Comparison of ENCODE assay signal across 25 cellular contexts in the genomic region with DNA sequence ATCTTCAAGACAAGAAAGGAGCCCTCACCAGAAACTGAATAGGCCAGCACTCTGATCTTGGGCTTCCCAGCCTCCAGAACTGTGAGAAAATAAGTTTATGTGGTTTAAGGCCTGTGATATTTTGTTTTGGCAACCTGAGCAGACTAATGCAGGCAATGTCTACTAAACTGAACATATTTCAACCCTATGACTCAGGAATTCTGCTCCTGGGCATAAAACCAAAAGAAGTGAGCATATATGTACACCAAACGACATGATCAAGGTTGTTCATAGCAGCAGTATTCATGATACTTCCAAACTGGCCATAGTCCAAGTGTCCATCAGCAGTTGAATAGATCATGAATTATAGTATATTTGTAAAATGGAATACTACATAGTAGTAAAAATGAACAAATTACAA. TPM values are rescaled to one million over a fixed set of nuclear protein-coding genes. Genes with fewer than 3 reads are reported as not detected.
DNase-seq lines count a peak whose midpoint lies in the region; ATAC-seq, FAIRE-seq and TF ChIP-seq lines count a peak whose summit lies in the region.
"Had no signal": no experiment of that assay in that cellular context is flagged by ENCODE, and none has a peak within 500 bp of the region (broad histone marks: within the 10 kb centered on the region; RNA-seq: fewer than 3 reads in every experiment).

No MANE protein-coding gene starts in this region.

- H3K79me2 ChIP-seq in keratinocyte (ENCODE audit: control insufficient read depth, insufficient read depth, low read length): no peaks in the 10 kb centered on the region

- H3K4me1 ChIP-seq in keratinocyte (ENCODE audit: control insufficient read depth, extremely low read depth, insufficient read depth, low read length): peaks cover 4% of the 10 kb centered on the region

- no peak for ATAC-seq in GM21447 (IDR thresholded peaks at IDR 0.05; ENCODE audit: unreplicated experiment)
- no peak for ATAC-seq in HG03342 (IDR thresholded peaks at IDR 0.05; ENCODE audit: unreplicated experiment)
- ATAC-seq in left colon: no peak

- H4K20me1 ChIP-seq in keratinocyte (ENCODE audit: control insufficient read depth, extremely low read depth, insufficient read depth, low read length): no peaks in the 10 kb centered on the region
- H4K20me1 ChIP-seq: BLaER1 had no signal

- no peaks in the 10 kb centered on the region for H3K9me3 Mint-ChIP-seq in HFFc6
- no peaks in the 10 kb centered on the region for H3K9me3 Mint-ChIP-seq in endothelial cell (ENCODE audit: unreplicated experiment)
- H3K9me3 Mint-ChIP-seq: H9 had no signal

- H3K4me3 ChIP-seq in keratinocyte (ENCODE audit: control insufficient read depth in 2 of 3, extremely low read depth in 1 of 3, insufficient read depth in 2 of 3, low read depth in 1 of 3, low read length in 3 of 3): no peak overlapping the region
- H3K4me3 ChIP-seq: BLaER1 had no signal

- H3K9me3 ChIP-seq in keratinocyte (ENCODE audit: control insufficient read depth, low read depth, low read length): no peaks in the 10 kb centered on the region
- H3K9me3 ChIP-seq: BLaER1 had no signal

- H3K4me3 Mint-ChIP-seq in HFFc6: no peak overlapping the region
- H3K4me3 Mint-ChIP-seq in endothelial cell (ENCODE audit: unreplicated experiment): peak overlapping the region; percentile 50
- H3K4me3 Mint-ChIP-seq: CD4-positive, CD25-positive, alpha-beta regulatory T cell; H9 had no signal

- H3K9ac ChIP-seq in keratinocyte (ENCODE audit: control insufficient read depth, extremely low read depth, insufficient read depth, low read length): no peak overlapping the region
- H3K9ac ChIP-seq: BLaER1 had no signal

- peak overlapping the region; percentile 27 for H3K27ac ChIP-seq in keratinocyte (ENCODE audit: control insufficient read depth, insufficient read depth, low read length)
- H3K27ac ChIP-seq: BLaER1, HL-60 had no signal

- no peaks in the 10 kb centered on the region; the same call in 1 of the 2 replicates for H3K36me3 Mint-ChIP-seq in HFFc6 (ENCODE audit: low read depth)
- H3K36me3 Mint-ChIP-seq in endothelial cell (ENCODE audit: low read depth, unreplicated experiment): peaks cover 70% of the 10 kb centered on the region
- H3K36me3 Mint-ChIP-seq: CD4-positive, CD25-positive, alpha-beta regulatory T cell had no signal

- TF ChIP-seq CTCF in HFFc6 (IDR thresholded peaks at IDR 0.05) (no peak), endothelial cell (IDR thresholded peaks at IDR 0.05; ENCODE audit: unreplicated experiment) (no peak), keratinocyte (optimal IDR thresholded peaks at IDR 0.05 in 1 of 3, IDR thresholded peaks at IDR 0.05 in 1 of 3, conservative IDR thresholded peaks at IDR 0.05 in 1 of 3; ENCODE audit: extremely low read depth in 1 of 3, insufficient read depth in 2 of 3, low read length in 3 of 3) (no peak)

- no peak overlapping the region for H2AFZ ChIP-seq in keratinocyte (ENCODE audit: control insufficient read depth, low read length)

- H3K27me3 Mint-ChIP-seq in HFFc6 (ENCODE audit: insufficient read depth) (peaks cover 27% of the 10 kb centered on the region), endothelial cell (ENCODE audit: unreplicated experiment) (no peaks in the 10 kb centered on the region)

- H3K36me3 ChIP-seq in keratinocyte (ENCODE audit: control insufficient read depth in 2 of 2, extremely low read depth in 1 of 2, insufficient read depth in 2 of 2, low read length in 2 of 2): peaks cover 1 to 12% of the 10 kb centered on the region in 2 experiments
- H3K36me3 ChIP-seq: BLaER1 had no signal

- dilution Hi-C loops in keratinocyte (cut with MboI; ENCODE audit: extremely low pct_ligation_motif_present, low sequenced_read_pairs): no loop called here

- H3K27ac Mint-ChIP-seq in HFFc6 (no peak overlapping the region), endothelial cell (ENCODE audit: unreplicated experiment) (no peak overlapping the region)
- H3K27ac Mint-ChIP-seq: H9 had no signal

- no peaks in the 10 kb centered on the region for H3K4me1 Mint-ChIP-seq in HFFc6 (ENCODE audit: low read depth)
- H3K4me1 Mint-ChIP-seq in endothelial cell (ENCODE audit: unreplicated experiment): peaks cover 9% of the 10 kb centered on the region
- H3K4me1 Mint-ChIP-seq: CD4-positive, CD25-positive, alpha-beta regulatory T cell; H9 had no signal

- FAIRE-seq in keratinocyte (lab: Jason Lieb, UNC): no peak
- FAIRE-seq: A204.1, GM19239 had no signal

- H3K27me3 ChIP-seq in keratinocyte (ENCODE audit: control insufficient read depth, extremely low read depth, insufficient read depth, low read length): no peaks in the 10 kb centered on the region
- H3K27me3 ChIP-seq: BLaER1 had no signal

- peak; percentile 12 for DNase-seq in HFFc6
- peak; percentile 42 for DNase-seq in RPMI7951 (ENCODE audit: low read depth)
- DNase-seq in endothelial cell (ENCODE audit: low spot score): no peak
- DNase-seq in keratinocyte (ENCODE audit: low read depth, low spot score): no peak
- DNase-seq in left colon: no peak
- DNase-seq: CD4-positive, CD25-positive, alpha-beta regulatory T cell; DMS153; DND-41; H9; Karpas-422; NCI-H1092 treated with DMSO at 0.1 percent for 48 hours; NCI-H1436; NCI-H187; NCI-H2081 treated with DMSO at 0.1 percent for 48 hours; NCI-H2171; NCI-H345; NCI-H524; NCI-H774; SHP77 had no signal

- H3K4me2 ChIP-seq in keratinocyte (ENCODE audit: control insufficient read depth, extremely low read depth, insufficient read depth, low read depth, low read length): no peak overlapping the region
- H3K4me2 ChIP-seq: BLaER1 had no signal

- intact Hi-C loops in left colon (cut with DNase I, micrococcal nuclease): no loop called here

- no peaks in the 10 kb centered on the region for H3K9me1 ChIP-seq in keratinocyte (ENCODE audit: control insufficient read depth, extremely low read depth, insufficient read depth, low read length)

RNA-seq across cellular contexts. Expression of a gene that starts 29.0 kb away (rescaled TPM):
- 1 to 10 TPM; 1.2 to 3.6 (median 2.0) TPM for total RNA-seq in HFFc6 (2021; fragmentation: NEBNext Ultra II Directional; extraction: Animal tissue kit (Norgen Biotek cat#: 25700))
- 1.7 and 1.8 TPM in 2 replicates for total RNA-seq in RPMI7951 (2014; rRNA removed; shearing (Covaris generic))
- total RNA-seq in endothelial cell (ENCODE audit: unreplicated experiment) (4.3 TPM), left colon (1 to 10 TPM in 1 of 2 donors, under 1 TPM in 1; 0.59 to 1.5 TPM)
- 1.4 to 2.6 TPM (median 1.8 TPM) in 3 replicates for polyA plus RNA-seq in keratinocyte
- polyA plus RNA-seq in keratinocyte (2011; ENCODE audit: low read depth): 0.41 TPM
- 2.7 and 5.4 TPM in 2 replicates for polyA plus RNA-seq in keratinocyte (2011; cell fraction: cytosol; rRNA removed)
- polyA plus RNA-seq in keratinocyte (2011; cell fraction: nucleus; rRNA removed): 2.4 and 2.8 TPM in 2 replicates
- polyA plus RNA-seq in keratinocyte (2012; ENCODE audit: low replicate concordance): 2.2 and 6.7 TPM in 2 replicates
- 0.39 to 7.1 TPM (median 3.6 TPM) in 3 replicates for polyA minus RNA-seq in keratinocyte
- polyA minus RNA-seq in keratinocyte (2011; cell fraction: cytosol; rRNA and poly(A)+ RNA removed): not detected
- 5.7 and 6.2 TPM in 2 replicates for polyA minus RNA-seq in keratinocyte (2011; cell fraction: nucleus; rRNA and poly(A)+ RNA removed)
- total RNA-seq: CD4-positive, CD25-positive, alpha-beta regulatory T cell had no signal

Comparison
In these comparisons a context has a peak if more than half of its experiments do, and no peak if none do; other contexts are left out.
1. DNase-seq: peak in HFFc6 (single experiment) and RPMI7951 (single experiment); none in endothelial cell (single experiment), keratinocyte (single experiment) and left colon (0 of 2).